ENCODE assay signal across 13 cellular contexts in genomic region chrX:97446298-97446882, GRCh38.
DNase-seq lines count a peak whose midpoint lies in the region; ATAC-seq, FAIRE-seq and TF ChIP-seq lines count a peak whose summit lies in the region.
"Had no signal": no experiment of that assay in that cellular context is flagged by ENCODE, and none has a peak within 500 bp of the region (broad histone marks: within the 10 kb centered on the region; RNA-seq: fewer than 3 reads in every experiment).

No MANE protein-coding gene starts in this region.

- no peak for DNase-seq in BE2C
- peak; percentile 16 for DNase-seq in HT-29 (ENCODE audit: low spot score)
- no peak for DNase-seq in GM12878 (ENCODE audit: low read depth, low spot score)
- DNase-seq in left kidney (ENCODE audit: low read depth, low spot score): peak; percentile 1
- DNase-seq in NCI-H774 (lab: John Stamatoyannopoulos, UW): no peak
- no peak for DNase-seq in stimulated activated CD4-positive, alpha-beta T cell treated with anti-CD3 and anti-CD28 coated beads, Interleukin-2, amount 100 ng/mL, for 24 hours
- DNase-seq: activated CD8-positive, alpha-beta memory T cell treated with anti-CD3 and anti-CD28 coated beads for 24 hours; activated naive CD8-positive, alpha-beta T cell treated with anti-CD3 and anti-CD28 coated beads, Interleukin-2, amount 10 ng/mL, durations not matched to agents 7 days and 5 days; NCI-H1436 treated with DMSO at 0.1 percent for 48 hours; stimulated activated CD4-positive, alpha-beta T cell treated with anti-CD3 and anti-CD28 coated beads, Interleukin-12 subunit alpha, Interleukin-12 subunit beta, amount 100 ng/mL, for 4 hours; stimulated activated CD8-positive, alpha-beta memory T cell treated with anti-CD3 and anti-CD28 coated beads, Interleukin-4, amount 100 ng/mL, for 48 hours had no signal

- in situ Hi-C loops in GM12878 (cut with MboI): no loop called here

- CTCF ChIA-PET in GM12878 (lab: Yijun Ruan, JAX): interaction anchor here (0.8 to 2.4 kb wide), 4 partner anchors 14 to 238 kb away, joined by 4 to 7 read pairs (median 6); no protein-coding TSS in a partner anchor

- H3K4me3 ChIP-seq in BE2C (ENCODE audit: low read depth, low read length) (no peak overlapping the region), GM12878 (no peak overlapping the region)

- FAIRE-seq in GM12878 (lab: Jason Lieb, UNC): no peak

- no peak for TF ChIP-seq RAD21 in GM12878 (IDR thresholded peaks at IDR 0.05; ENCODE audit: insufficient read depth, low read depth, low read length)

- intact Hi-C loops in GM12878 (cut with micrococcal nuclease; ENCODE audit: unreplicated experiment): no loop called here

- POLR2A ChIA-PET in GM12878 (lab: Charles Lee): no interaction called here

- BruUV-seq in GM12878 (replicated peaks; lab: Mats Ljungman, UMichigan): no TSS peak

- ATAC-seq in GM12878 (peak; percentile 36; the same call in 1 of the 3 replicates), GM18870 (IDR thresholded peaks at IDR 0.05; ENCODE audit: unreplicated experiment) (no peak), HG02588 (IDR thresholded peaks at IDR 0.05; ENCODE audit: unreplicated experiment) (no peak)

- no peaks in the 10 kb centered on the region for H3K79me2 ChIP-seq in GM12878 (ENCODE audit: control insufficient read depth, insufficient read depth, low read length)

- TF ChIP-seq CTCF in BE2C (IDR thresholded peaks at IDR 0.05; ENCODE audit: low read depth, low read length) (peak; percentile 6; the same call in 1 of the 2 replicates), GM12878 (IDR thresholded peaks at IDR 0.05 in 2 of 3, conservative IDR thresholded peaks at IDR 0.05 in 1 of 3; ENCODE audit: control insufficient read depth in 2 of 3, extremely low read depth in 1 of 3, insufficient read depth in 1 of 3, low read depth in 3 of 3, low read length in 3 of 3) (peak in 1 of 3 experiments; percentile 14; a peak in 1 of 6 replicates)

- TF ChIP-seq EP300 in GM12878 (IDR thresholded peaks at IDR 0.05; ENCODE audit: borderline replicate concordance in 1 of 2, control insufficient read depth in 1 of 2, low read depth in 2 of 2, low read length in 2 of 2): no peak

- no peak overlapping the region for H2AFZ ChIP-seq in GM12878 (ENCODE audit: control insufficient read depth, low read depth, low read length)

- WGBS in GM12878 (ENCODE audit: insufficient coverage, insufficient replicate concordance, low lambda C conversion rate, missing lambda C conversion rate): 0% methylated on average over 1 of the region's 1 CpG

- TF ChIP-seq POLR2A in GM12878 (IDR thresholded peaks at IDR 0.05; ENCODE audit: low read depth, low read length): no peak

- H3K4me1 ChIP-seq in BE2C: no peaks in the 10 kb centered on the region
- H3K4me1 ChIP-seq in GM12878 (ENCODE audit: control insufficient read depth, insufficient read depth, low read length): no peaks in the 10 kb centered on the region

- SMC1A ChIA-PET in GM12878 (lab: Charles Lee; ENCODE audit: uncharacterized antibody, unreplicated experiment): interaction anchor here (0.6 to 0.7 kb wide), 2 partner anchors 33 to 48 kb away, joined by 3 read pairs; no protein-coding TSS in a partner anchor

- H3K9me3 ChIP-seq in BE2C: no peaks in the 10 kb centered on the region
- no peaks in the 10 kb centered on the region for H3K9me3 ChIP-seq in GM12878 (replicated peaks; ENCODE audit: control insufficient read depth, insufficient read depth, low read length)

- RAD21 ChIA-PET in GM12878 (lab: Charles Lee; ENCODE audit: unreplicated experiment): interaction anchor here (0.9 kb wide), 1 partner anchor 140 kb away, joined by 3 read pairs; no protein-coding TSS in a partner anchor

- H4K20me1 ChIP-seq in GM12878 (ENCODE audit: control insufficient read depth, insufficient read depth): no peaks in the 10 kb centered on the region

- H3K36me3 ChIP-seq in BE2C (no peaks in the 10 kb centered on the region), GM12878 (ENCODE audit: control insufficient read depth in 2 of 2, insufficient read depth in 2 of 2, low read length in 1 of 2) (no peaks in the 10 kb centered on the region)

- H3K9ac ChIP-seq in GM12878 (ENCODE audit: control insufficient read depth, insufficient read depth, low read length): no peak overlapping the region

- no peak overlapping the region for H3K4me2 ChIP-seq in GM12878 (ENCODE audit: control insufficient read depth, insufficient read depth)

- no peak overlapping the region for H3K27ac ChIP-seq in GM12878 (ENCODE audit: control insufficient read depth, insufficient read depth)

- no peaks in the 10 kb centered on the region for H3K27me3 ChIP-seq in BE2C
- H3K27me3 ChIP-seq in GM12878 (replicated peaks in 1 of 2; ENCODE audit: control insufficient read depth in 2 of 2, insufficient read depth in 2 of 2, low read length in 1 of 2): no peaks in the 10 kb centered on the region

TF ChIP-seq in GM12878, 131 proteins besides CTCF, POLR2A, EP300 and RAD21:
- TF ChIP-seq BRCA1 (IDR thresholded peaks at IDR 0.05; ENCODE audit: low read depth, low read length) (no peak), HSF1 (IDR thresholded peaks at IDR 0.05; ENCODE audit: low read depth, low read length) (no peak), GATAD2B (conservative IDR thresholded peaks at IDR 0.05; ENCODE audit: low read depth) (no peak), CREM (IDR thresholded peaks at IDR 0.05; ENCODE audit: low read depth) (no peak), MAX (IDR thresholded peaks at IDR 0.05; ENCODE audit: low read depth, low read length) (no peak)

Comparison
In these comparisons a context has a peak if more than half of its experiments do, and no peak if none do; other contexts are left out.
1. DNase-seq: peak in HT-29 (single experiment) and left kidney (single experiment); none in BE2C (single experiment), GM12878 (single experiment), NCI-H774 (single experiment) and stimulated activated CD4-positive, alpha-beta T cell treated with anti-CD3 and anti-CD28 coated beads, Interleukin-2, amount 100 ng/mL, for 24 hours (0 of 2).